ENCODE assay signal across 8 cellular contexts in genomic region chr7:113159746-113160339, GRCh38. TPM values are rescaled to one million over a fixed set of nuclear protein-coding genes. Genes with fewer than 3 reads are reported as not detected.
A peak's percentile ranks its signal among the peaks of the same experiment; 100 is the strongest.
DNase-seq lines count a peak whose midpoint lies in the region; ATAC-seq, FAIRE-seq and TF ChIP-seq lines count a peak whose summit lies in the region.

No MANE protein-coding gene starts in this region.

- CTCF ChIA-PET in A673 (lab: Charles Lee) = interaction anchor here (0.6 to 1.5 kb wide), 4 partner anchors 129 to 712 kb away, joined by 3 to 5 read pairs (median 3); no protein-coding TSS in a partner anchor

- H3K9ac ChIP-seq in adipocyte (ENCODE audit: low read length) (no peak overlapping the region), kidney (ENCODE audit: low read length in 2 of 2) (no peak overlapping the region)

- ATAC-seq in HG02759 (IDR thresholded peaks at IDR 0.05; ENCODE audit: unreplicated experiment) (peak; percentile 79), HG03045 (IDR thresholded peaks at IDR 0.05; ENCODE audit: unreplicated experiment) (no peak)

- H3K9me3 ChIP-seq in A673 (ENCODE audit: low read depth, low read length, poor library complexity, severe bottlenecking) (no peaks in the 10 kb centered on the region), adipocyte (ENCODE audit: control insufficient read depth, low read length) (no peaks in the 10 kb centered on the region), kidney (ENCODE audit: control insufficient read depth in 1 of 2, low read length in 2 of 2) (no peaks in the 10 kb centered on the region)

- H3K36me3 ChIP-seq in A673 (ENCODE audit: insufficient read depth, low read length, poor library complexity, severe bottlenecking) (no peaks in the 10 kb centered on the region), adipocyte (ENCODE audit: control insufficient read depth, insufficient read depth, low read length, severe bottlenecking) (no peaks in the 10 kb centered on the region), kidney (ENCODE audit: control insufficient read depth in 1 of 2, insufficient read depth in 2 of 2, low read length in 2 of 2) (no peaks in the 10 kb centered on the region)

- POLR2A ChIA-PET in A673 (lab: Charles Lee; ENCODE audit: low non-redundant PET) = no interaction called here

- TF ChIP-seq CTCF in A673 (conservative IDR thresholded peaks at IDR 0.05; ENCODE audit: low read depth, low read length) = peak; percentile 73
- peak; percentile 66 for TF ChIP-seq CTCF in GM12865 (IDR thresholded peaks at IDR 0.05; ENCODE audit: insufficient read depth, low read depth, low read length, missing control alignments)
- TF ChIP-seq CTCF in kidney (IDR thresholded peaks at IDR 0.05; ENCODE audit: borderline replicate concordance, extremely low read depth, insufficient read depth) = peak; percentile 32

- H3K27ac ChIP-seq in A673 (ENCODE audit: low read depth, low read length, poor library complexity, severe bottlenecking) (no peak overlapping the region), kidney (ENCODE audit: low read depth in 2 of 2, low read length in 2 of 2) (no peak overlapping the region)

- intact Hi-C loops in A673 (cut with micrococcal nuclease; ENCODE audit: unreplicated experiment) (loop anchor here (2.0 to 10.0 kb wide), 4 partner anchors 129 to 537 kb away; no protein-coding TSS in a partner anchor), kidney (cut with DNase I) (no loop called here)

- no peaks in the 10 kb centered on the region for H3K4me1 ChIP-seq in A673 (ENCODE audit: insufficient read depth, low read length, poor library complexity, severe bottlenecking)
- H3K4me1 ChIP-seq in adipocyte (ENCODE audit: control insufficient read depth, insufficient read depth, low read length) = peaks cover 3% of the 10 kb centered on the region
- no peaks in the 10 kb centered on the region for H3K4me1 ChIP-seq in kidney (ENCODE audit: control insufficient read depth in 1 of 2, insufficient read depth in 1 of 2, low read depth in 1 of 2, low read length in 2 of 2)

- H3K27me3 ChIP-seq in A673 (replicated peaks; ENCODE audit: insufficient read depth, low read depth, low read length, poor library complexity) (peaks cover 5% of the 10 kb centered on the region), adipocyte (replicated peaks; ENCODE audit: control insufficient read depth, insufficient read depth, low read length) (no peaks in the 10 kb centered on the region)

- DNase-seq in A673 (ENCODE audit: low spot score) = peak; percentile 49
- DNase-seq in GM12865 (ENCODE audit: low read depth) = peak; percentile 33
- DNase-seq in NCI-H1436 (lab: John Stamatoyannopoulos, UW) = peak; percentile 51
- peak; percentile 72 for DNase-seq in adipocyte (ENCODE audit: low read depth)
- DNase-seq in kidney = no peak
- no peak for DNase-seq in KG1 (lab: John Stamatoyannopoulos, UW)

- H3K4me3 ChIP-seq in A673 (ENCODE audit: low read depth, low read length, poor library complexity, severe bottlenecking) (no peak overlapping the region), GM12865 (ENCODE audit: low read depth, low read length) (no peak overlapping the region), adipocyte (ENCODE audit: low read length) (no peak overlapping the region), kidney (ENCODE audit: low read length in 2 of 2) (no peak overlapping the region)

- no TSS peak for BruUV-seq in A673 (replicated peaks; lab: Mats Ljungman, UMichigan)

- no peak for FAIRE-seq in kidney (lab: Jason Lieb, UNC)

RNA-seq across cellular contexts. Expression of gene SMIM30, which starts 41.5 kb away (rescaled TPM):
- total RNA-seq in A673 (2021) (39.8 and 40.8 TPM in 2 replicates), kidney (42.9 TPM)
- 102 TPM for polyA plus RNA-seq in kidney (ENCODE audit: insufficient read depth, low read depth, low replicate concordance)

Comparison
In these comparisons a context has a peak if more than half of its experiments do, and no peak if none do; other contexts are left out.
1. DNase-seq: peak in A673 (single experiment), GM12865 (single experiment), NCI-H1436 (single experiment) and adipocyte (single experiment); none in kidney (single experiment) and KG1 (single experiment).
2. Peak in every context shown above with its lines, with median percentiles within 50 percentile points of each other: CTCF ChIP-seq.